In the genomic region with DNA sequence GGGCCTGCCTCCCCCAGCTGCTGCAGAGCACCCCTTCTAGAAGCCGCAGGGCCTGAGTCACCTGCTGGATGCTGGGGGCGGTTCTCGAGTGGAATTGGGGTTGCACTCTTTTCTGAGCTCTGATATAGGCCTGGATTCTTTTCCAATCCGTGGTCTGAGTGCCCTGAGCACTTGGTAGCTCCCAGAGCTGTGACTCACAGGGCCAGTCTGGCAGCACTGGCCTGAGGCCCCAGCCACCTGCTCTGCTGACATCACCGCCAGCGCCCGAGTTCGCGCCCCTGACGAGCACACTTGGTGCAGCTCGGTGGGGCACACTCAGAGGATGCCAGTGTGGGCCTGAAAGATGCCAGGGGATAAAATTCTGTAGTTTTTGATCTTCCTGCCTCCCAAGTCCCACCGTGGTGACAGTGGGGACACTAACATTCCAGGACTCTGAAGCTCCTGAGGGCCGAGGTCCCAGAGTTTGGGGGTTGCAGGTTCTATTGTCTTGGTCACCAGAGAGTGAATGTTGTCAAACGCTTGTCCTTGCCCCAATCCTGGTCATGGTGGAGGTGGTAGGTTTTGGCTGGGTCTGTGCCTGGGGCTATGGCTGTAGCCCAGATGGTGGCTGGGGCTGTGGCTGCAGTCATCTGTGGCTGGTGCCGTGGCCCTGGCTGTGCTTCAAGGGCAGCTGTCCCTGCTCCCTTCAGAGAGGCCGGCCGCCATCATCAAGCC, we compare ENCODE assay signal across 13 cellular contexts.
A peak's percentile ranks its signal among the peaks of the same experiment; 100 is the strongest.
DNase-seq lines count a peak whose midpoint lies in the region; TF ChIP-seq lines count a peak whose summit lies in the region.
"Had no signal": no experiment of that assay in that cellular context is flagged by ENCODE, and none has a peak within 500 bp of the region (broad histone marks: within the 10 kb centered on the region; RNA-seq: fewer than 3 reads in every experiment).

No MANE protein-coding gene starts in this region.

- H3K4me3 ChIP-seq in adrenal gland, result no peak overlapping the region
- H3K4me3 ChIP-seq in suprapubic skin, result no peak overlapping the region
- no peak overlapping the region for H3K4me3 ChIP-seq in tibial nerve
- H3K4me3 ChIP-seq: dorsolateral prefrontal cortex, right lobe of liver had no signal

- H3K27ac ChIP-seq in adrenal gland, result no peak overlapping the region
- no peak overlapping the region for H3K27ac ChIP-seq in suprapubic skin
- no peak overlapping the region for H3K27ac ChIP-seq in tibial nerve
- H3K27ac ChIP-seq: dorsolateral prefrontal cortex, right lobe of liver had no signal

- intact Hi-C loops in adrenal gland (cut with DNase I), result no loop called here

- H3K9me3 ChIP-seq in adrenal gland (replicated peaks in 1 of 3) (no peaks in the 10 kb centered on the region), suprapubic skin (no peaks in the 10 kb centered on the region), tibial nerve (no peaks in the 10 kb centered on the region)
- H3K9me3 ChIP-seq: right lobe of liver had no signal

- H3K27me3 ChIP-seq in adrenal gland, result no peaks in the 10 kb centered on the region
- no peaks in the 10 kb centered on the region for H3K27me3 ChIP-seq in suprapubic skin
- H3K27me3 ChIP-seq in tibial nerve, result no peaks in the 10 kb centered on the region
- H3K27me3 ChIP-seq: dorsolateral prefrontal cortex, right lobe of liver had no signal

- TF ChIP-seq POLR2A in adrenal gland (IDR thresholded peaks at IDR 0.05) (no peak), suprapubic skin (IDR thresholded peaks at IDR 0.05) (no peak), tibial nerve (IDR thresholded peaks at IDR 0.05) (no peak)

- TF ChIP-seq CTCF in adrenal gland (IDR thresholded peaks at IDR 0.05) (no peak), suprapubic skin (IDR thresholded peaks at IDR 0.05) (no peak), tibial nerve (IDR thresholded peaks at IDR 0.05) (no peak)

- H3K36me3 ChIP-seq in adrenal gland (replicated peaks in 1 of 2) (no peaks in the 10 kb centered on the region), suprapubic skin (peaks cover 48% of the 10 kb centered on the region), tibial nerve (peaks cover 0 to 59% (median 0%) of the 10 kb centered on the region in 3 donors)
- H3K36me3 ChIP-seq: right lobe of liver had no signal

- WGBS in adrenal gland, 4 donors, result 85 to 93% (median 90%) methylated on average over 10 to 17 of the region's 17 CpGs
- 100% methylated on average over 3 of the region's 17 CpGs for WGBS in suprapubic skin
- 92 to 94% methylated on average over 8 to 16 of the region's 17 CpGs for WGBS in tibial nerve, 2 donors

- H3K4me1 ChIP-seq in adrenal gland (replicated peaks in 1 of 2) (no peaks in the 10 kb centered on the region), suprapubic skin (no peaks in the 10 kb centered on the region), tibial nerve (no peaks in the 10 kb centered on the region)
- H3K4me1 ChIP-seq: right lobe of liver had no signal

- DNase-seq in HK-2 (ENCODE audit: unreplicated experiment) (peak; percentile 42), adrenal gland (peak in 4 of 7 donors; percentile 28 to 42 (median 38)), islet precursor cell (peak; percentile 57), suprapubic skin (ENCODE audit: low spot score in 2 of 2) (peak; percentile 48 to 70), tibial nerve (ENCODE audit: low spot score in 2 of 2) (no peak), NCI-H1092 treated with DMSO at 0.1 percent for 48 hours (lab: John Stamatoyannopoulos, UW) (no peak), KG1 (lab: John Stamatoyannopoulos, UW) (no peak)
- DNase-seq: CD8-positive, alpha-beta T cell; Karpas-422; natural killer cell; NK-92 treated with Interleukin-12 subunit alpha and Interleukin-12 subunit beta, amount 100 ng/mL, for 24 hours had no signal

- TF ChIP-seq EP300 in suprapubic skin (IDR thresholded peaks at IDR 0.05) (no peak), tibial nerve (IDR thresholded peaks at IDR 0.05) (no peak)

Comparison
In these comparisons a context has a peak if more than half of its experiments do, and no peak if none do; other contexts are left out.
1. DNase-seq: peak in HK-2 (single experiment), adrenal gland (4 of 7), islet precursor cell (single experiment) and suprapubic skin (2 of 2); none in tibial nerve (0 of 2), NCI-H1092 treated with DMSO at 0.1 percent for 48 hours (single experiment) and KG1 (single experiment).